In genomic region chr6:63581355-63581998, GRCh38 we compare ENCODE assay signal across 19 cellular contexts. TPM values are rescaled to one million over a fixed set of nuclear protein-coding genes. Genes with fewer than 3 reads are reported as not detected.
DNase-seq lines count a peak whose midpoint lies in the region; ATAC-seq, FAIRE-seq and TF ChIP-seq lines count a peak whose summit lies in the region.
"Had no signal": no experiment of that assay in that cellular context is flagged by ENCODE, and none has a peak within 500 bp of the region (broad histone marks: within the 10 kb centered on the region; RNA-seq: fewer than 3 reads in every experiment).

No MANE protein-coding gene starts in this region.

- 95% methylated on average over 2 of the region's 2 CpGs for WGBS in liver
- 90 to 95% (median 93%) methylated on average over 2 of the region's 2 CpGs for whole genome bisulfite sequencing in small intestine, 3 donors
- WGBS in ovary, 3 donors = 94% methylated on average over 2 of the region's 2 CpGs

- H3K4me3 Mint-ChIP-seq in endothelial cell (ENCODE audit: unreplicated experiment) = no peak overlapping the region
- H3K4me3 Mint-ChIP-seq: CD4-positive, alpha-beta memory T cell; IgD-negative memory B cell had no signal

- no peaks in the 10 kb centered on the region for H3K4me1 Mint-ChIP-seq in endothelial cell (ENCODE audit: unreplicated experiment)

- CTCF ChIA-PET in HEK293 (lab: Yijun Ruan, JAX) = interaction anchor here (0.6 to 2.1 kb wide), 5 partner anchors 16 to 229 kb away, joined by 3 to 6 read pairs (median 5); no protein-coding TSS in a partner anchor

- POLR2A ChIA-PET in HEK293 (lab: Yijun Ruan, JAX) = interaction anchor here (0.6 to 1.2 kb wide), 2 partner anchors 15 to 54 kb away, joined by 3 to 5 read pairs; partner anchors contain the start of gene PHF3

- H3K4me1 ChIP-seq in HEK293 (ENCODE audit: control insufficient read depth, insufficient read depth, low read length) = 0 out of 2 replicates have a peak, but pooled peaks cover under 1% of the 10 kb centered on the region
- peaks cover 0 to 8% (median under 1%) of the 10 kb centered on the region in 4 donors for H3K4me1 ChIP-seq in liver (ENCODE audit: control insufficient read depth in 4 of 4, insufficient read depth in 4 of 4, low read length in 3 of 4)
- H3K4me1 ChIP-seq in small intestine (ENCODE audit: control insufficient read depth in 2 of 2, insufficient read depth in 1 of 2, low read depth in 1 of 2, low read length in 1 of 2) = no peaks in the 10 kb centered on the region
- no peaks in the 10 kb centered on the region for H3K4me1 ChIP-seq in ovary (ENCODE audit: insufficient read depth)
- H3K4me1 ChIP-seq: BE2C, Caco-2 had no signal

- H3K9ac ChIP-seq in liver (ENCODE audit: low read depth in 1 of 2, low read length in 2 of 2) = no peak overlapping the region
- H3K9ac ChIP-seq: GM23248 had no signal

- peaks cover 10% of the 10 kb centered on the region for H3K36me3 Mint-ChIP-seq in endothelial cell (ENCODE audit: low read depth, unreplicated experiment)

- no peak for TF ChIP-seq RAD21 in liver (IDR thresholded peaks at IDR 0.05)

- H3K27ac ChIP-seq in HEK293 (ENCODE audit: extremely low read depth, low read depth, low read length) (no peak overlapping the region), liver (ENCODE audit: low read depth in 1 of 2, low read length in 2 of 2) (no peak overlapping the region), small intestine (ENCODE audit: low read depth in 1 of 2, low read length in 1 of 2) (no peak overlapping the region), ovary (no peak overlapping the region)
- H3K27ac ChIP-seq: C4-2B, GM23248 had no signal

- no peak for TF ChIP-seq EP300 in ovary (IDR thresholded peaks at IDR 0.05)

- no peak for TF ChIP-seq POLR2A in ovary (IDR thresholded peaks at IDR 0.05)

- H3K27ac Mint-ChIP-seq in endothelial cell (ENCODE audit: unreplicated experiment) = peak overlapping the region; percentile 3
- H3K27ac Mint-ChIP-seq: CD4-positive, alpha-beta memory T cell; IgD-negative memory B cell had no signal

- H3K9me3 ChIP-seq in HEK293 (ENCODE audit: control insufficient read depth, insufficient read depth, low read depth, low read length) = no peaks in the 10 kb centered on the region
- H3K9me3 ChIP-seq in liver (ENCODE audit: control insufficient read depth in 4 of 4, low read length in 3 of 4) = no peaks in the 10 kb centered on the region
- H3K9me3 ChIP-seq in small intestine (ENCODE audit: control insufficient read depth, low read depth) = no peaks in the 10 kb centered on the region
- no peaks in the 10 kb centered on the region for H3K9me3 ChIP-seq in ovary
- H3K9me3 ChIP-seq: BE2C, Caco-2 had no signal

- DNase-seq in endothelial cell (ENCODE audit: low spot score) = no peak
- no peak for DNase-seq in small intestine
- no peak for DNase-seq in ovary
- no peak for DNase-seq in NOMO-1 treated with dmso at 0.1 percent for 144 hours (lab: John Stamatoyannopoulos, UW; ENCODE audit: unreplicated experiment)
- DNase-seq in omental fat pad (ENCODE audit: low spot score) = no peak
- no peak for DNase-seq in cerebellar cortex (ENCODE audit: low spot score)
- DNase-seq: BE2C; Caco-2; CD4-positive, alpha-beta memory T cell; DMS53; GM23248 had no signal

- peaks cover 64 to 71% of the 10 kb centered on the region in 2 experiments for H3K36me3 ChIP-seq in HEK293 (ENCODE audit: control insufficient read depth in 2 of 2, insufficient read depth in 1 of 2, low read length in 2 of 2)
- H3K36me3 ChIP-seq in liver (ENCODE audit: control insufficient read depth in 4 of 4, insufficient read depth in 3 of 4, low read depth in 1 of 4, low read length in 3 of 4) = peaks cover 1 to 56% (median 37%) of the 10 kb centered on the region in 4 donors
- H3K36me3 ChIP-seq in small intestine (ENCODE audit: control insufficient read depth in 2 of 2, insufficient read depth in 2 of 2, low read length in 2 of 2) = peaks cover 5 to 10% of the 10 kb centered on the region in 2 donors
- no peaks in the 10 kb centered on the region for H3K36me3 ChIP-seq in ovary

- peak; percentile 30 for FAIRE-seq in small intestine (lab: Jason Lieb, UNC)
- FAIRE-seq: GM12878, GM18507, H54 had no signal

- H3K27me3 Mint-ChIP-seq in endothelial cell (ENCODE audit: unreplicated experiment) = no peaks in the 10 kb centered on the region
- H3K27me3 Mint-ChIP-seq: CD4-positive, alpha-beta memory T cell; IgD-negative memory B cell had no signal

- TF ChIP-seq CTCF in HEK293 (tag by site-specific recombination; IDR thresholded peaks at IDR 0.05) = no peak
- no peak for TF ChIP-seq CTCF in endothelial cell (IDR thresholded peaks at IDR 0.05; ENCODE audit: unreplicated experiment)
- TF ChIP-seq CTCF in liver (IDR thresholded peaks at IDR 0.05; ENCODE audit: low read depth, low read length, missing input control) = no peak
- no peak for TF ChIP-seq CTCF in ovary (IDR thresholded peaks at IDR 0.05)
- TF ChIP-seq CTCF in omental fat pad (IDR thresholded peaks at IDR 0.05) = no peak

- no peak for ATAC-seq in omental fat pad (ENCODE audit: low FRiP score)
- ATAC-seq: GM12878, HCT116 had no signal

- intact Hi-C loops in ovary (cut with DNase I) = no loop called here

- H3K9me3 Mint-ChIP-seq in endothelial cell (ENCODE audit: unreplicated experiment) = no peaks in the 10 kb centered on the region
- H3K9me3 Mint-ChIP-seq: IgD-negative memory B cell had no signal

- no peak overlapping the region for H3K4me3 ChIP-seq in HEK293 (ENCODE audit: low read depth, low read length)
- no peak overlapping the region for H3K4me3 ChIP-seq in liver (ENCODE audit: low read depth in 1 of 3, low read length in 3 of 3)
- no peak overlapping the region for H3K4me3 ChIP-seq in small intestine (ENCODE audit: low read depth in 1 of 2, low read length in 2 of 2)
- no peak overlapping the region for H3K4me3 ChIP-seq in ovary
- H3K4me3 ChIP-seq: GM12878, GM23248 had no signal

- H3K27me3 ChIP-seq in liver (ENCODE audit: control insufficient read depth in 4 of 4, insufficient read depth in 4 of 4, low read length in 3 of 4) = no peaks in the 10 kb centered on the region
- H3K27me3 ChIP-seq in small intestine (ENCODE audit: control insufficient read depth in 2 of 2, insufficient read depth in 2 of 2, low read length in 2 of 2) = no peaks in the 10 kb centered on the region
- H3K27me3 ChIP-seq in ovary = no peaks in the 10 kb centered on the region
- H3K27me3 ChIP-seq: BE2C had no signal

TF ChIP-seq in HEK293, 187 proteins besides CTCF, POLR2A, EP300 and RAD21 (continues in another document):
- TF ChIP-seq BCL6B (tag by site-specific recombination; IDR thresholded peaks at IDR 0.05) (no peak), ZNF621 (tag by site-specific recombination; IDR thresholded peaks at IDR 0.05) (no peak)

TF ChIP-seq in liver, 16 proteins besides CTCF, POLR2A, EP300 and RAD21:
- TF ChIP-seq FOXA2 (IDR thresholded peaks at IDR 0.05) = peak; percentile 27
- no peak for TF ChIP-seq FOXA1 (IDR thresholded peaks at IDR 0.05)

RNA-seq across cellular contexts. Expression of gene PTP4A1, which starts 9.2 kb away (rescaled TPM):
- total RNA-seq in endothelial cell (ENCODE audit: unreplicated experiment) = 58.6 TPM
- total RNA-seq in liver = 100 to 1,000 TPM; 190 to 237 TPM
- 100 to 1,000 TPM in 1 of 2 donors, 10 to 100 TPM in 1; 34.3 to 114 TPM for polyA plus RNA-seq in liver
- polyA plus RNA-seq in small intestine = 10 to 100 TPM in 2 of 3 donors, 1 to 10 TPM in 1; 3.5 to 23.2 (median 19.7) TPM
- 10 to 100 TPM; 22.2 to 89.4 (median 44.1) TPM for total RNA-seq in ovary
- polyA plus RNA-seq in ovary = 10 to 100 TPM in 1 of 2 donors, 1 to 10 TPM in 1; 9.4 to 33.6 TPM
- 10 to 100 TPM; 24.7 to 43.6 (median 33.8) TPM for total RNA-seq in omental fat pad

RNA-seq across cellular contexts. Expression of gene PHF3, which starts 54.1 kb away (rescaled TPM):
- total RNA-seq in endothelial cell (ENCODE audit: unreplicated experiment) (47.9 TPM), liver (10 to 100 TPM; 38.6 to 38.9 TPM), ovary (10 to 100 TPM; 58.5 to 83.7 (median 71.0) TPM), omental fat pad (10 to 100 TPM; 37.7 to 68.9 (median 58.4) TPM)
- polyA plus RNA-seq in liver (10 to 100 TPM in 1 of 2 donors, 1 to 10 TPM in 1; 7.7 to 11.7 TPM), small intestine (10 to 100 TPM in 2 of 3 donors, 1 to 10 TPM in 1; 8.1 to 11.4 (median 10.5) TPM), ovary (10 to 100 TPM; 25.3 to 30.9 TPM)
